In the genomic region with DNA sequence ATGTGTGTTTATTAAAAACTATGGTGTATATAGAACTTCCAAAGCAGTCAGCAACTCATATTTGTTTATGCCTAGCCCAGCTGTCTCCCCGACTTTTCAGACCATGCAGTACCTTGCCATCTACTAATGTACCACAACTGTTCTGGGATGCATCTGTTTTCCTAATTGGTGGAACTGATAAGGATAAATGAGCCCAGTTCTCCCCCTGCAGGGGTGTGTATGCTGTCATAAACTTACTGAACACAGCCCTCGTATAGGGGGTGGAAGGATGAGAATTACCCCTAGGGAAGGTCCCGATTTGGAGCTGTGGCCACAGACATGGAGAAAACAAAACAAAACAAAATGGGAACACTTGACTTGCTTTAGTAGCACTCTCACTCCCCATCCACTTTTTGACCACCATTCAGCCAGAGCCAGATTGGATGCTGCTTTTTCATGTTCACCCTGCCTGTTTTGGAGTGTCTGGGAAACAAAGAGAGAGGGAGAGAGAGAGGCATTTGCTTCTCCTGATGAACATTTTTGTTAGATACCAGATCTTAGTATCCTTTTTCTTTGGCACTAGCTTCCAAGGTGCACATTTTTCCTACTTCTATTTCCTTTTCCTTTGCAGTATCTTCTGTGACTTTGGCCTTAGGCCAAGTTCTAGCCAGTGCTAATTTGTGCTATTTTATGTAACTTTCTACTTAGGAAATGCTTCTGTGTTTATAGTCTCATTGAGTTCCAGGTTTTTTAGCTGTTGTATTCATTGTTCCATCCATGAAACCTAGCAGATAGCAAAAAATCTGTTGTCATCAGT, we compare ENCODE assay signal across 18 cellular contexts. TPM values are rescaled to one million over a fixed set of nuclear protein-coding genes. Genes with fewer than 3 reads are reported as not detected.
A peak's percentile ranks its signal among the peaks of the same experiment; 100 is the strongest.
DNase-seq lines count a peak whose midpoint lies in the region; ATAC-seq and TF ChIP-seq lines count a peak whose summit lies in the region.
"Had no signal": no experiment of that assay in that cellular context is flagged by ENCODE, and none has a peak within 500 bp of the region (broad histone marks: within the 10 kb centered on the region; RNA-seq: fewer than 3 reads in every experiment).

No MANE protein-coding gene starts in this region.

- no peaks in the 10 kb centered on the region for H3K27me3 ChIP-seq in SK-N-SH (ENCODE audit: insufficient read depth)
- H3K27me3 ChIP-seq: MG63 had no signal

- no peaks in the 10 kb centered on the region for H3K79me2 ChIP-seq in SK-N-SH (ENCODE audit: insufficient read depth)

- peak; percentile 16 for DNase-seq in NCI-H345 (lab: John Stamatoyannopoulos, UW)
- no peak for DNase-seq in NCI-H345 treated with DMSO at 0.1 percent for 48 hours (lab: John Stamatoyannopoulos, UW; ENCODE audit: unreplicated experiment)
- DNase-seq in SK-N-SH = peak; percentile 50
- no peak for DNase-seq in glutamatergic neuron
- no peak for DNase-seq in SHP77 (lab: John Stamatoyannopoulos, UW)
- DNase-seq in KG1 (lab: John Stamatoyannopoulos, UW) = no peak
- DNase-seq in activated CD4-positive, CD25-positive, alpha-beta regulatory T cell treated with anti-CD3 and anti-CD28 coated beads, Interleukin-2, amount 50 U/mL, for 72 hours = no peak
- DNase-seq: Caco-2, DMS79, MG63, NCI-H1105 treated with DMSO at 0.1 percent for 48 hours, NCI-H1930, NCI-H446, NCI-H82, SIG-M5 had no signal

- H3K4me1 Mint-ChIP-seq in glutamatergic neuron (ENCODE audit: low read depth, unreplicated experiment) = peaks cover 35% of the 10 kb centered on the region
- H3K4me1 Mint-ChIP-seq: CD14-positive monocyte had no signal

- H3K9me2 ChIP-seq in SK-N-SH = no peaks in the 10 kb centered on the region

- WGBS in SK-N-SH (ENCODE audit: low lambda C conversion rate) = 4% methylated on average over 3 of the region's 3 CpGs

- no peak overlapping the region for H3K4me2 ChIP-seq in SK-N-SH
- H3K4me2 ChIP-seq: GM23338 had no signal

- H3K4me3 ChIP-seq in SK-N-SH (ENCODE audit: low read depth in 2 of 2, low read length in 1 of 2) = no peak overlapping the region
- H3K4me3 ChIP-seq: GM23338, MG63 had no signal

- TF ChIP-seq CTCF in SK-N-SH (IDR thresholded peaks at IDR 0.05) (no peak), glutamatergic neuron (IDR thresholded peaks at IDR 0.05; ENCODE audit: partially characterized antibody, unreplicated experiment) (no peak)

- POLR2A ChIA-PET in SK-N-SH (lab: Yijun Ruan, JAX) = interaction anchor here (2.0 kb wide), 1 partner anchor 17 kb away, joined by 7 read pairs; no protein-coding TSS in a partner anchor

- H3K36me3 Mint-ChIP-seq in glutamatergic neuron (ENCODE audit: unreplicated experiment) = no peaks in the 10 kb centered on the region
- H3K36me3 Mint-ChIP-seq: CD14-positive monocyte had no signal

- no peaks in the 10 kb centered on the region for H3F3A ChIP-seq in SK-N-SH (replicated peaks; ENCODE audit: insufficient read depth)

- no peaks in the 10 kb centered on the region for H3K9me3 ChIP-seq in SK-N-SH
- H3K9me3 ChIP-seq: Caco-2, MG63 had no signal

- H3K4me3 Mint-ChIP-seq in glutamatergic neuron (ENCODE audit: unreplicated experiment) = no peak overlapping the region
- H3K4me3 Mint-ChIP-seq: CD14-positive monocyte, GM23338 had no signal

- H3K36me3 ChIP-seq in SK-N-SH (replicated peaks in 1 of 2; ENCODE audit: control insufficient read depth in 1 of 2, insufficient read depth in 2 of 2, low read length in 1 of 2) = no peaks in the 10 kb centered on the region
- H3K36me3 ChIP-seq: MG63 had no signal

- TF ChIP-seq RAD21 in SK-N-SH (IDR thresholded peaks at IDR 0.05; ENCODE audit: low read length) = peak; percentile 40

- CTCF ChIA-PET in SK-N-SH (lab: Yijun Ruan, JAX) = interaction anchor here (0.8 to 1.8 kb wide), 6 partner anchors 10 to 23 kb away, joined by 3 to 8 read pairs (median 4); no protein-coding TSS in a partner anchor

- H3K27me3 Mint-ChIP-seq in glutamatergic neuron (ENCODE audit: unreplicated experiment) = no peaks in the 10 kb centered on the region

- H3K9ac ChIP-seq in SK-N-SH = no peak overlapping the region

- H3K4me1 ChIP-seq in SK-N-SH (ENCODE audit: control insufficient read depth in 1 of 2, insufficient read depth in 2 of 2, low read depth in 1 of 2, low read length in 1 of 2) = peaks cover 0 to 2% of the 10 kb centered on the region in 2 experiments; a peak in 2 of 4 replicates
- H3K4me1 ChIP-seq: Caco-2 had no signal

- no peak for ATAC-seq in GM21381 (IDR thresholded peaks at IDR 0.05; ENCODE audit: unreplicated experiment)
- ATAC-seq: GM23338 had no signal

- peak overlapping the region; percentile 71 for H3K27ac Mint-ChIP-seq in glutamatergic neuron (ENCODE audit: unreplicated experiment)
- H3K27ac Mint-ChIP-seq: CD14-positive monocyte, GM23338 had no signal

- H3K27ac ChIP-seq in SK-N-SH (ENCODE audit: low read depth in 2 of 2, low read length in 1 of 2) = peak overlapping the region in 1 of 2 experiments; percentile 98; a peak in 2 of 4 replicates

- no peak overlapping the region for H2AFZ ChIP-seq in SK-N-SH (ENCODE audit: low read depth)
- H2AFZ ChIP-seq: GM23338 had no signal

- peaks cover 2% of the 10 kb centered on the region for H3K9me3 Mint-ChIP-seq in glutamatergic neuron (ENCODE audit: unreplicated experiment)
- H3K9me3 Mint-ChIP-seq: GM23338 had no signal

- no peaks in the 10 kb centered on the region for H4K20me1 ChIP-seq in SK-N-SH (ENCODE audit: insufficient read depth)

- peak in 1 of 2 experiments; percentile 95; a peak in 2 of 4 replicates for TF ChIP-seq EP300 in SK-N-SH (IDR thresholded peaks at IDR 0.05; ENCODE audit: borderline replicate concordance in 1 of 2, low read depth in 1 of 2, low read length in 1 of 2)

TF ChIP-seq in SK-N-SH, 30 proteins besides CTCF, POLR2A, EP300 and RAD21:
- peak; percentile 97 for TF ChIP-seq GATA2 (CRISPR knock-in tag; IDR thresholded peaks at IDR 0.05)
- TF ChIP-seq SMC3 (IDR thresholded peaks at IDR 0.05; ENCODE audit: low read depth, low read length) = no peak
- TF ChIP-seq MXI1 (IDR thresholded peaks at IDR 0.05; ENCODE audit: low read depth, low read length) = peak; percentile 24; the same call in 1 of the 2 replicates
- peak; percentile 88; the same call in 1 of the 2 replicates for TF ChIP-seq RCOR1 (IDR thresholded peaks at IDR 0.05; ENCODE audit: low read length)
- peak; percentile 95 for TF ChIP-seq FOXJ3 (CRISPR knock-in tag; IDR thresholded peaks at IDR 0.05)
- TF ChIP-seq CHD2 (IDR thresholded peaks at IDR 0.05; ENCODE audit: low read length, partially characterized antibody) = peak; percentile 74
- no peak for TF ChIP-seq TAF1 (IDR thresholded peaks at IDR 0.05; ENCODE audit: borderline replicate concordance, low read depth, low read length)
- TF ChIP-seq TCF12 (IDR thresholded peaks at IDR 0.05) = 0 out of 2 replicates have a peak, but pooled peaks have one; percentile 21

RNA-seq across cellular contexts. Expression of a gene that starts 29.1 kb away (rescaled TPM):
- polyA plus RNA-seq in SK-N-SH (2012; rRNA removed) = 0.46 and 0.60 TPM in 2 replicates
- polyA plus RNA-seq in SK-N-SH (2012; cell fraction: cytosol; rRNA removed) = 0.54 and 0.67 TPM in 2 replicates
- 0.77 and 1.5 TPM in 2 replicates for polyA plus RNA-seq in SK-N-SH (2012; cell fraction: nucleus; rRNA removed)
- 233 TPM for total RNA-seq in glutamatergic neuron (ENCODE audit: unreplicated experiment)
- total RNA-seq: Caco-2 had no signal
- polyA plus RNA-seq: CD14-positive monocyte had no signal

Comparison
In these comparisons a context has a peak if more than half of its experiments do, and no peak if none do; other contexts are left out.
1. DNase-seq: peak in NCI-H345 (single experiment) and SK-N-SH (single experiment); none in NCI-H345 treated with DMSO at 0.1 percent for 48 hours (single experiment), glutamatergic neuron (single experiment), SHP77 (0 of 2), KG1 (single experiment) and activated CD4-positive, CD25-positive, alpha-beta regulatory T cell treated with anti-CD3 and anti-CD28 coated beads, Interleukin-2, amount 50 U/mL, for 72 hours (single experiment).